In the genomic region with DNA sequence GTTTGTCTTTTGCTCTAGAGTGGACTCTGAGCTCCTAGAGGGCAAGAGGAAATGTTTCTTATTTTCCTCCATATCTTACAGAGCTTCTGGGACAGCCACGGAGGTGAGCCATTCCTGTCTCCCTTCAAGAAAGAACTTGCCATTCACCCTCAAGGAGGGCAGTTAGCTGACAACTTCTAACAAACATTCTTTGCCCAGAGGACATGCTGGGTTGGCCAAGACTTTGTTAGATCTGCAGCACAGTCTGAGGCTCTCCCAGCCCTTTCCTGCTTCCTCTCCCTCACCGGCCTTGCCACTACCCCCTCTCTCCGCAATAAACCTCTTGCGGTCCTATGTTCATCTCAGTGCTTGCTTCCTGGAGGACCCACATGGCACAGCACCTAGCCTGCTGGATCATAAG, we compare ENCODE assay signal across 19 cellular contexts. TPM values are rescaled to one million over a fixed set of nuclear protein-coding genes. Genes with fewer than 3 reads are reported as not detected.
DNase-seq lines count a peak whose midpoint lies in the region; ATAC-seq, FAIRE-seq and TF ChIP-seq lines count a peak whose summit lies in the region.
"Had no signal": no experiment of that assay in that cellular context is flagged by ENCODE, and none has a peak within 500 bp of the region (broad histone marks: within the 10 kb centered on the region; RNA-seq: fewer than 3 reads in every experiment).

No MANE protein-coding gene starts in this region.

- H3K9me3 ChIP-seq in CD4-positive, CD25-positive, alpha-beta regulatory T cell (ENCODE audit: control insufficient read depth in 2 of 2, low read length in 2 of 2) = no peaks in the 10 kb centered on the region
- H3K9me3 ChIP-seq in H9 (ENCODE audit: control insufficient read depth, low read depth, low read length) (no peaks in the 10 kb centered on the region), H1 (ENCODE audit: insufficient read depth in 2 of 2, low read depth in 1 of 2, low read length in 1 of 2) (no peaks in the 10 kb centered on the region)

- no peak overlapping the region; the same call in 1 of the 2 replicates for H3K14ac ChIP-seq in H9 (ENCODE audit: insufficient read depth, low read length)
- H3K14ac ChIP-seq in H1 (ENCODE audit: insufficient read length) = no peak overlapping the region

- no peak overlapping the region for H3K18ac ChIP-seq in H9 (ENCODE audit: insufficient read length, low read depth, low read length)
- no peak overlapping the region for H3K18ac ChIP-seq in H1 (ENCODE audit: extremely low read depth, low read length)

- H2BK120ac ChIP-seq in H9 (ENCODE audit: low read depth, low read length, poor library complexity, severe bottlenecking) (no peak overlapping the region), H1 (replicated peaks; ENCODE audit: low read depth, low read length) (no peak overlapping the region)

- no peak overlapping the region for H3K23ac ChIP-seq in H9 (ENCODE audit: insufficient read length, low read depth, low read length)
- H3K23ac ChIP-seq in H1 (ENCODE audit: insufficient read length) = no peak overlapping the region

- H4K8ac ChIP-seq in H9 (replicated peaks; ENCODE audit: insufficient read length, low read depth, low read length) (peak overlapping the region; percentile 72), H1 (ENCODE audit: extremely low read depth, insufficient read depth, low read length) (no peak overlapping the region)

- H2BK5ac ChIP-seq in H9 (ENCODE audit: insufficient read length, low read length) (no peak overlapping the region), H1 (ENCODE audit: low read depth, low read length) (no peak overlapping the region)

- H3K4me3 Mint-ChIP-seq in CD4-positive, CD25-positive, alpha-beta regulatory T cell = peak overlapping the region in 3 of 4 donors; percentile 11 to 83 (median 81)
- H3K4me3 Mint-ChIP-seq in H9 (no peak overlapping the region), nephron (peak overlapping the region in 2 of 3 experiments; percentile 20 to 24)

- no peak overlapping the region for H3K4ac ChIP-seq in H9 (ENCODE audit: low read depth, low read length)
- H3K4ac ChIP-seq in H1 (replicated peaks; ENCODE audit: insufficient read length, low read depth, low read length) = no peak overlapping the region

- H3T11ph ChIP-seq in H9 (ENCODE audit: low read length) = no peak overlapping the region

- H3K4me1 ChIP-seq in CD4-positive, CD25-positive, alpha-beta regulatory T cell (ENCODE audit: control insufficient read depth, insufficient read depth, low read length, poor library complexity, severe bottlenecking) = peaks cover 27% of the 10 kb centered on the region
- peaks cover 3% of the 10 kb centered on the region; the same call in 1 of the 2 replicates for H3K4me1 ChIP-seq in H9 (ENCODE audit: insufficient read depth, low read length)
- peaks cover 5 to 15% (median 10%) of the 10 kb centered on the region in 4 experiments for H3K4me1 ChIP-seq in H1 (replicated peaks in 1 of 4; ENCODE audit: control insufficient read depth in 3 of 4, insufficient read depth in 4 of 4, low read length in 3 of 4)

- H3K79me1 ChIP-seq in H9 (ENCODE audit: insufficient read depth, low read depth, low read length, poor library complexity, severe bottlenecking) (no peaks in the 10 kb centered on the region), H1 (ENCODE audit: low read depth, low read length) (no peaks in the 10 kb centered on the region)

- DNase-seq in CD4-positive, CD25-positive, alpha-beta regulatory T cell = no peak
- DNase-seq in H9 = no peak
- DNase-seq in H1 (ENCODE audit: low read depth in 1 of 2, low spot score in 2 of 2) = no peak
- DNase-seq in NCI-H510A treated with DMSO at 0.1 percent for 48 hours (lab: John Stamatoyannopoulos, UW) = no peak
- DNase-seq in midbrain (lab: John Stamatoyannopoulos, UW) = no peak
- DNase-seq: ACHN; Calu3; CD4-positive, alpha-beta T cell; DMS53; H7; KG1; NCI-H1092; NCI-H2081 treated with DMSO at 0.1 percent for 48 hours; NCI-H510A had no signal

- H2BK12ac ChIP-seq in H9 (ENCODE audit: insufficient read length, low read depth, low read length) (no peak overlapping the region), H1 (ENCODE audit: low read depth, low read length) (no peak overlapping the region)

- no peak overlapping the region for H3K27ac ChIP-seq in CD4-positive, CD25-positive, alpha-beta regulatory T cell (ENCODE audit: insufficient read depth, low read length, poor library complexity, severe bottlenecking)
- H3K27ac ChIP-seq in H9 (ENCODE audit: insufficient read length, low read depth, low read length) = no peak overlapping the region
- no peak overlapping the region for H3K27ac ChIP-seq in H1 (ENCODE audit: low read depth, low read length)

- no peak for TF ChIP-seq RAD21 in H1 (IDR thresholded peaks at IDR 0.05 in 1 of 2, conservative IDR thresholded peaks at IDR 0.05 in 1 of 2; ENCODE audit: low read depth in 2 of 2, low read length in 2 of 2)

- H2AFZ ChIP-seq in H9 (ENCODE audit: low read length) (no peak overlapping the region), H1 (ENCODE audit: low read length) (0 out of 2 replicates have a peak overlapping the region, but pooled peaks have one; percentile 66)

- no peak for FAIRE-seq in H1 (lab: Jason Lieb, UNC)
- FAIRE-seq: GM19239 had no signal

- TF ChIP-seq CTCF in H9 (conservative IDR thresholded peaks at IDR 0.05) = no peak
- no peak for TF ChIP-seq CTCF in H1 (IDR thresholded peaks at IDR 0.05; ENCODE audit: control extremely low read depth in 1 of 3, insufficient read depth in 1 of 3, low read depth in 1 of 3, low read length in 3 of 3)
- TF ChIP-seq CTCF in nephron (IDR thresholded peaks at IDR 0.05; ENCODE audit: unreplicated experiment in 3 of 3) = no peak

- no peak overlapping the region for H3K9ac ChIP-seq in H9 (ENCODE audit: extremely low read depth, insufficient read length, low read length)
- H3K9ac ChIP-seq in H1 (replicated peaks in 1 of 4; ENCODE audit: extremely low read depth in 1 of 4, low read depth in 3 of 4, low read length in 3 of 4) = no peak overlapping the region

- no peak for TF ChIP-seq POLR2A in H1 (IDR thresholded peaks at IDR 0.05; ENCODE audit: control extremely low read depth in 1 of 2, low read depth in 2 of 2, low read length in 2 of 2)

- H4K91ac ChIP-seq in H9 (ENCODE audit: insufficient read length, low read depth, low read length) = no peak overlapping the region
- H4K91ac ChIP-seq in H1 (replicated peaks; ENCODE audit: insufficient read length, low read length) = no peak overlapping the region

- WGBS in H9 (ENCODE audit: extremely low coverage, insufficient read length, low lambda C conversion rate) = no CpG with 5 or more reads among the region's 4 CpGs
- WGBS in H1 (ENCODE audit: extremely low coverage in 1 of 2, insufficient coverage in 1 of 2, insufficient read length in 1 of 2, insufficient replicate concordance in 2 of 2, low coverage in 1 of 2, low lambda C conversion rate in 2 of 2, missing lambda C conversion rate in 1 of 2), 2 experiments = 86% methylated on average over 4 of the region's 4 CpGs; no CpG with 5 or more reads in 1 of the 2 experiments

- H4K20me1 ChIP-seq in H9 (ENCODE audit: control insufficient read depth, insufficient read depth, insufficient read length) (no peaks in the 10 kb centered on the region), H1 (replicated peaks in 1 of 2; ENCODE audit: control insufficient read depth in 1 of 2, insufficient read depth in 2 of 2, low read length in 2 of 2) (peaks cover 0 to 3% of the 10 kb centered on the region in 2 experiments)

- H2BK15ac ChIP-seq in H9 (ENCODE audit: low read depth, low read length) = no peak overlapping the region
- no peak overlapping the region for H2BK15ac ChIP-seq in H1 (ENCODE audit: low read length)

- H3K4me3 ChIP-seq in CD4-positive, CD25-positive, alpha-beta regulatory T cell (ENCODE audit: low read depth, low read length) = no peak overlapping the region
- no peak overlapping the region for H3K4me3 ChIP-seq in H1 (ENCODE audit: extremely low read depth in 1 of 4, insufficient read depth in 2 of 4, low read depth in 3 of 4, low read length in 4 of 4)

- no peak for TF ChIP-seq EP300 in H1 (IDR thresholded peaks at IDR 0.05; ENCODE audit: borderline replicate concordance in 1 of 2, low read depth in 2 of 2, low read length in 2 of 2)

- H3K4me2 ChIP-seq in H9 (ENCODE audit: insufficient read depth, insufficient read length, low read length) (no peak overlapping the region), H1 (ENCODE audit: insufficient read depth in 1 of 2, low read depth in 2 of 2, low read length in 2 of 2) (no peak overlapping the region)

- H2BK20ac ChIP-seq in H9 (ENCODE audit: low read depth, low read length, poor library complexity, severe bottlenecking) = no peak overlapping the region
- H2BK20ac ChIP-seq in H1 (ENCODE audit: low read length) = no peak overlapping the region

- H3K27me3 ChIP-seq in CD4-positive, CD25-positive, alpha-beta regulatory T cell (ENCODE audit: control insufficient read depth, insufficient read depth, low read length) = no peaks in the 10 kb centered on the region
- H3K27me3 ChIP-seq in H9 (ENCODE audit: insufficient read depth, low read length) = no peaks in the 10 kb centered on the region; the same call in none of the 2 replicates
- no peaks in the 10 kb centered on the region; a peak in 1 of 7 replicates for H3K27me3 ChIP-seq in H1 (replicated peaks in 1 of 4; ENCODE audit: control insufficient read depth in 3 of 4, extremely low read depth in 1 of 4, insufficient read depth in 3 of 4, low read length in 3 of 4)

- H3K9me3 Mint-ChIP-seq in CD4-positive, CD25-positive, alpha-beta regulatory T cell = no peaks in the 10 kb centered on the region
- no peaks in the 10 kb centered on the region; a peak in 2 of 5 replicates for H3K9me3 Mint-ChIP-seq in H9
- no peaks in the 10 kb centered on the region for H3K9me3 Mint-ChIP-seq in nephron
- H3K9me3 Mint-ChIP-seq: CD4-positive, alpha-beta T cell had no signal

- CTCF ChIA-PET in H1 (lab: Charles Lee; ENCODE audit: partially characterized antibody) = interaction anchor here (0.9 to 8.3 kb wide), 10 partner anchors 11 to 178 kb away, joined by 3 to 116 read pairs (median 3); a partner anchor contains a TSS

- peaks cover 14% of the 10 kb centered on the region for H3K27me3 Mint-ChIP-seq in CD4-positive, CD25-positive, alpha-beta regulatory T cell
- H3K27me3 Mint-ChIP-seq in H9 (ENCODE audit: low read depth) (peaks cover 10% of the 10 kb centered on the region), nephron (ENCODE audit: low read depth) (peaks cover 13% of the 10 kb centered on the region)
- H3K27me3 Mint-ChIP-seq: CD4-positive, alpha-beta T cell had no signal

- H3K36me3 Mint-ChIP-seq in CD4-positive, CD25-positive, alpha-beta regulatory T cell = no peaks in the 10 kb centered on the region
- H3K36me3 Mint-ChIP-seq in H9 (ENCODE audit: insufficient read depth in 1 of 3, low read depth in 3 of 3) (no peaks in the 10 kb centered on the region), nephron (ENCODE audit: low read depth) (no peaks in the 10 kb centered on the region)

- peaks cover 5% of the 10 kb centered on the region for H3K23me2 ChIP-seq in H9 (ENCODE audit: insufficient read length, low read depth, low read length, poor library complexity, severe bottlenecking)
- H3K23me2 ChIP-seq in H1 (ENCODE audit: low read depth, low read length) = peaks cover 3% of the 10 kb centered on the region; the same call in 1 of the 2 replicates

- H4K5ac ChIP-seq in H9 (ENCODE audit: insufficient read length, low read depth, low read length) = no peak overlapping the region
- H4K5ac ChIP-seq in H1 (ENCODE audit: insufficient read length, low read depth, low read length) = no peak overlapping the region

- H2AK5ac ChIP-seq in H9 (ENCODE audit: insufficient read length, low read length) = no peak overlapping the region
- no peak overlapping the region for H2AK5ac ChIP-seq in H1 (ENCODE audit: low read depth, low read length)

- H3K56ac ChIP-seq in H9 (ENCODE audit: insufficient read length, low read depth, low read length) (no peak overlapping the region), H1 (replicated peaks; ENCODE audit: insufficient read length, low read depth, low read length) (no peak overlapping the region)

- peak overlapping the region in 1 of 3 donors; percentile 81 for H3K27ac Mint-ChIP-seq in CD4-positive, CD25-positive, alpha-beta regulatory T cell
- H3K27ac Mint-ChIP-seq in H9 (0 out of 7 replicates have a peak overlapping the region, but pooled peaks of 1 of the 3 experiments have one; percentile 34), nephron (no peak overlapping the region)
- H3K27ac Mint-ChIP-seq: CD4-positive, alpha-beta T cell had no signal

- no peaks in the 10 kb centered on the region for H3K79me2 ChIP-seq in H9 (ENCODE audit: insufficient read depth, low read length)
- no peaks in the 10 kb centered on the region for H3K79me2 ChIP-seq in H1 (ENCODE audit: control insufficient read depth in 1 of 2, insufficient read depth in 2 of 2, low read length in 2 of 2)

- no peaks in the 10 kb centered on the region for H3K36me3 ChIP-seq in CD4-positive, CD25-positive, alpha-beta regulatory T cell (ENCODE audit: control insufficient read depth, insufficient read depth, low read length)
- no peaks in the 10 kb centered on the region for H3K36me3 ChIP-seq in H1 (ENCODE audit: control insufficient read depth in 2 of 4, insufficient read depth in 4 of 4, low read length in 3 of 4)

- ATAC-seq in CD4-positive, CD25-positive, alpha-beta regulatory T cell (ENCODE audit: low read depth in 2 of 2) = no peak
- ATAC-seq in HG03571 (IDR thresholded peaks at IDR 0.05; ENCODE audit: unreplicated experiment) (no peak), HG02840 (IDR thresholded peaks at IDR 0.05; ENCODE audit: low FRiP score, unreplicated experiment) (no peak)

- H3K4me1 Mint-ChIP-seq in CD4-positive, CD25-positive, alpha-beta regulatory T cell = peaks cover 7 to 34% (median 16%) of the 10 kb centered on the region in 4 donors
- H3K4me1 Mint-ChIP-seq in H9 (peaks cover 23 to 27% of the 10 kb centered on the region in 2 experiments), nephron (peaks cover 29% of the 10 kb centered on the region)

- POLR2A ChIA-PET in H1 (lab: Charles Lee; ENCODE audit: partially characterized antibody) = interaction anchor here (1.1 to 1.2 kb wide), 3 partner anchors 9 to 28 kb away, joined by 3 to 4 read pairs (median 4); no protein-coding TSS in a partner anchor

RNA-seq across cellular contexts. Expression of a gene that starts 2.5 kb away (rescaled TPM):
- 5.7 TPM for total RNA-seq in CD4-positive, CD25-positive, alpha-beta regulatory T cell
- 1 to 10 TPM in 2 of 4 donors, under 1 TPM in 2; 0.50 to 1.6 (median 0.89) TPM for polyA plus RNA-seq in CD4-positive, CD25-positive, alpha-beta regulatory T cell
- total RNA-seq in H9 (2021) = 1.7 and 1.9 TPM in 2 replicates
- 1.7 and 3.3 TPM in 2 replicates for total RNA-seq in H1 (2021; fragmentation: NEBNext Ultra II Directional; extraction: Animal tissue kit (Norgen Biotek cat#: 25700))
- polyA plus RNA-seq in H1 (2011; rRNA removed) = 0.89 and 1.2 TPM in 2 replicates
- 2.8 TPM for polyA plus RNA-seq in H1 (2011; cell fraction: cytosol; rRNA removed)
- polyA plus RNA-seq in H1 (2011; cell fraction: nucleus; rRNA removed) = 9.0 TPM
- 0.88 to 2.6 TPM (median 2.1 TPM) in 4 replicates for polyA plus RNA-seq in H1 (2012, experiment 1 of 2)
- polyA plus RNA-seq in H1 (2012, experiment 2 of 2) = 1.0 TPM
- 0.85 TPM for polyA plus RNA-seq in H1 (2013, experiment 1 of 2)
- polyA plus RNA-seq in H1 (2013, experiment 2 of 2) = 0.68 TPM
- polyA minus RNA-seq in H1 (2011; rRNA and poly(A)+ RNA removed) = 2.2 and 2.6 TPM in 2 replicates
- 2.4 TPM for polyA minus RNA-seq in H1 (2011; cell fraction: cytosol; rRNA and poly(A)+ RNA removed)
- polyA minus RNA-seq in H1 (2011; cell fraction: nucleus; rRNA and poly(A)+ RNA removed) = 6.1 TPM
- total RNA-seq: M059J had no signal

RNA-seq across cellular contexts. Expression of a gene that starts 26.8 kb away (rescaled TPM):
- not detected for total RNA-seq in CD4-positive, CD25-positive, alpha-beta regulatory T cell
- polyA plus RNA-seq in CD4-positive, CD25-positive, alpha-beta regulatory T cell = not detected
- 1.9 and 2.2 TPM in 2 replicates for total RNA-seq in H9 (2021)
- 5.8 and 7.9 TPM in 2 replicates for total RNA-seq in H1 (2021; fragmentation: NEBNext Ultra II Directional; extraction: Animal tissue kit (Norgen Biotek cat#: 25700))
- polyA plus RNA-seq in H1 (2011; rRNA removed) = 6.7 and 8.1 TPM in 2 replicates
- 4.7 TPM for polyA plus RNA-seq in H1 (2011; cell fraction: cytosol; rRNA removed)
- polyA plus RNA-seq in H1 (2011; cell fraction: nucleus; rRNA removed) = 9.8 TPM
- polyA plus RNA-seq in H1 (2012, experiment 1 of 2) = 4.6 to 8.1 TPM (median 4.8 TPM) in 4 replicates
- polyA plus RNA-seq in H1 (2012, experiment 2 of 2) = 18.3 TPM
- 4.9 TPM for polyA plus RNA-seq in H1 (2013, experiment 1 of 2)
- 5.5 TPM for polyA plus RNA-seq in H1 (2013, experiment 2 of 2)
- 3.8 and 4.1 TPM in 2 replicates for polyA minus RNA-seq in H1 (2011; rRNA and poly(A)+ RNA removed)
- 5.2 TPM for polyA minus RNA-seq in H1 (2011; cell fraction: cytosol; rRNA and poly(A)+ RNA removed)
- polyA minus RNA-seq in H1 (2011; cell fraction: nucleus; rRNA and poly(A)+ RNA removed) = 11.3 TPM
- total RNA-seq: CD4-positive, alpha-beta T cell had no signal

RNA-seq across cellular contexts. Expression of a gene that starts 27.1 kb away (rescaled TPM):
- 45.3 TPM for total RNA-seq in CD4-positive, CD25-positive, alpha-beta regulatory T cell
- polyA plus RNA-seq in CD4-positive, CD25-positive, alpha-beta regulatory T cell = 10 to 100 TPM; 43.3 to 53.4 (median 46.1) TPM
- total RNA-seq in H9 (2021) = 27.9 and 29.6 TPM in 2 replicates
- total RNA-seq in H1 (2021; fragmentation: NEBNext Ultra II Directional; extraction: Animal tissue kit (Norgen Biotek cat#: 25700)) = 31.3 and 33.5 TPM in 2 replicates
- polyA plus RNA-seq in H1 (2011; rRNA removed) = 17.9 and 21.9 TPM in 2 replicates
- polyA plus RNA-seq in H1 (2011; cell fraction: cytosol; rRNA removed) = 27.8 TPM
- polyA plus RNA-seq in H1 (2011; cell fraction: nucleus; rRNA removed) = 69.5 TPM
- 19.7 to 31.1 TPM (median 26.9 TPM) in 4 replicates for polyA plus RNA-seq in H1 (2012, experiment 1 of 2)
- 14.4 TPM for polyA plus RNA-seq in H1 (2012, experiment 2 of 2)
- polyA plus RNA-seq in H1 (2013, experiment 1 of 2) = 16.6 TPM
- 14.4 TPM for polyA plus RNA-seq in H1 (2013, experiment 2 of 2)
- polyA minus RNA-seq in H1 (2011; rRNA and poly(A)+ RNA removed) = 18.8 and 19.6 TPM in 2 replicates
- polyA minus RNA-seq in H1 (2011; cell fraction: cytosol; rRNA and poly(A)+ RNA removed) = 22.9 TPM
- 41.0 TPM for polyA minus RNA-seq in H1 (2011; cell fraction: nucleus; rRNA and poly(A)+ RNA removed)

RNA-seq across cellular contexts. Expression of a gene that starts 37.1 kb away (rescaled TPM):
- total RNA-seq in CD4-positive, CD25-positive, alpha-beta regulatory T cell = not detected
- polyA plus RNA-seq in CD4-positive, CD25-positive, alpha-beta regulatory T cell = not detected
- total RNA-seq in H9 (2021) = 0.46 and 0.57 TPM in 2 replicates
- 0.17 TPM in 1 of 2 replicates, not detected in the other for total RNA-seq in H1 (2021; fragmentation: NEBNext Ultra II Directional; extraction: Animal tissue kit (Norgen Biotek cat#: 25700))
- 0.03 and 0.06 TPM in 2 replicates for polyA plus RNA-seq in H1 (2011; rRNA removed)
- not detected for polyA plus RNA-seq in H1 (2011; cell fraction: cytosol; rRNA removed)
- not detected for polyA plus RNA-seq in H1 (2011; cell fraction: nucleus; rRNA removed)
- 0.56 to 0.72 TPM (median 0.66 TPM) in 4 replicates for polyA plus RNA-seq in H1 (2012, experiment 1 of 2)
- 0.12 TPM for polyA plus RNA-seq in H1 (2012, experiment 2 of 2)
- 0.28 TPM for polyA plus RNA-seq in H1 (2013, experiment 1 of 2)
- polyA plus RNA-seq in H1 (2013, experiment 2 of 2) = 0.44 TPM
- not detected in 2 replicates for polyA minus RNA-seq in H1 (2011; rRNA and poly(A)+ RNA removed)
- polyA minus RNA-seq in H1 (2011; cell fraction: cytosol; rRNA and poly(A)+ RNA removed) = not detected
- not detected for polyA minus RNA-seq in H1 (2011; cell fraction: nucleus; rRNA and poly(A)+ RNA removed)
- total RNA-seq: Calu3; CD4-positive, alpha-beta T cell; H7; M059J had no signal

RNA-seq across cellular contexts. Expression of a gene that starts 41.2 kb away (rescaled TPM):
- 26.8 TPM for total RNA-seq in CD4-positive, CD25-positive, alpha-beta regulatory T cell
- polyA plus RNA-seq in CD4-positive, CD25-positive, alpha-beta regulatory T cell = 10 to 100 TPM in 1 of 4 donors, 1 to 10 TPM in 3; 5.8 to 10.3 (median 6.5) TPM
- 23.9 and 26.6 TPM in 2 replicates for total RNA-seq in H9 (2021)
- total RNA-seq in H1 (2021; fragmentation: NEBNext Ultra II Directional; extraction: Animal tissue kit (Norgen Biotek cat#: 25700)) = 16.2 and 16.7 TPM in 2 replicates
- 17.5 and 23.2 TPM in 2 replicates for polyA plus RNA-seq in H1 (2011; rRNA removed)
- polyA plus RNA-seq in H1 (2011; cell fraction: cytosol; rRNA removed) = 18.3 TPM
- 124 TPM for polyA plus RNA-seq in H1 (2011; cell fraction: nucleus; rRNA removed)
- 10.5 to 22.8 TPM (median 22.0 TPM) in 4 replicates for polyA plus RNA-seq in H1 (2012, experiment 1 of 2)
- 15.5 TPM for polyA plus RNA-seq in H1 (2012, experiment 2 of 2)
- polyA plus RNA-seq in H1 (2013, experiment 1 of 2) = 16.1 TPM
- 14.2 TPM for polyA plus RNA-seq in H1 (2013, experiment 2 of 2)
- polyA minus RNA-seq in H1 (2011; rRNA and poly(A)+ RNA removed) = 9.0 and 10.5 TPM in 2 replicates
- 10.6 TPM for polyA minus RNA-seq in H1 (2011; cell fraction: cytosol; rRNA and poly(A)+ RNA removed)
- 32.9 TPM for polyA minus RNA-seq in H1 (2011; cell fraction: nucleus; rRNA and poly(A)+ RNA removed)

Comparison
In these comparisons a context has a peak if more than half of its experiments do, and no peak if none do; other contexts are left out.
1. H3K4me3 Mint-ChIP-seq: peak in CD4-positive, CD25-positive, alpha-beta regulatory T cell (3 of 4) and nephron (2 of 3); none in H9 (0 of 2).